ENCODE assay signal across 1 cellular context in the genomic region with DNA sequence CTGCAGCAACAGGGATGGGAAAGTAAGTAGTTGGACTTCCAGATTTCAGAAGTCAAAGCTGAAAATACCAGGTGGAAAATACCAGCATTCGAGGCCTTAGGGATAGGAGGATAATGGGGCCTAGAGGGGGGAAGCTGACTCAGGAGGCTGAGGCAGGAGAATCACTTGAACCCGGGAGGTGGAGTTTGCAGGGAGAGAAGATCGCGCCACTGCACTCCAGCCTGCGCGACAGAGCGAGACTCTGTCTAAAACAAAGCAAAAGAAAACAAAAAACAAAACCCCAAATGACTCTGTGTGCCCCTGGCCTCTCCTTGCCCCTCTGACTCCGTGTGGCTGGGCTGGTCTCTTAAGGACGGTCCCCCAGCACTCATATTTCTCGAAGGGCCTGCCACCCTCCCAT.
TF ChIP-seq lines count a peak whose summit lies in the region.

No MANE protein-coding gene starts in this region.

TF ChIP-seq in HEK293, 187 proteins besides CTCF, POLR2A, EP300 and RAD21 (continued from another document):
- TF ChIP-seq, protein P1, sequence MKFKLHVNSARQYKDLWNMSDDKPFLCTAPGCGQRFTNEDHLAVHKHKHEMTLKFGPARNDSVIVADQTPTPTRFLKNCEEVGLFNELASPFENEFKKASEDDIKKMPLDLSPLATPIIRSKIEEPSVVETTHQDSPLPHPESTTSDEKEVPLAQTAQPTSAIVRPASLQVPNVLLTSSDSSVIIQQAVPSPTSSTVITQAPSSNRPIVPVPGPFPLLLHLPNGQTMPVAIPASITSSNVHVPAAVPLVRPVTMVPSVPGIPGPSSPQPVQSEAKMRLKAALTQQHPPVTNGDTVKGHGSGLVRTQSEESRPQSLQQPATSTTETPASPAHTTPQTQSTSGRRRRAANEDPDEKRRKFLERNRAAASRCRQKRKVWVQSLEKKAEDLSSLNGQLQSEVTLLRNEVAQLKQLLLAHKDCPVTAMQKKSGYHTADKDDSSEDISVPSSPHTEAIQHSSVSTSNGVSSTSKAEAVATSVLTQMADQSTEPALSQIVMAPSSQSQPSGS (tag by site-specific recombination; IDR thresholded peaks at IDR 0.05; ENCODE audit: low read depth): no peak
- TF ChIP-seq KLF16 (tag by site-specific recombination; IDR thresholded peaks at IDR 0.05): no peak
- TF ChIP-seq ZNF670 (tag by site-specific recombination; IDR thresholded peaks at IDR 0.05; ENCODE audit: low read depth): no peak
- no peak for TF ChIP-seq ZNF707 (tag by site-specific recombination; IDR thresholded peaks at IDR 0.05)
- TF ChIP-seq, protein P2, sequence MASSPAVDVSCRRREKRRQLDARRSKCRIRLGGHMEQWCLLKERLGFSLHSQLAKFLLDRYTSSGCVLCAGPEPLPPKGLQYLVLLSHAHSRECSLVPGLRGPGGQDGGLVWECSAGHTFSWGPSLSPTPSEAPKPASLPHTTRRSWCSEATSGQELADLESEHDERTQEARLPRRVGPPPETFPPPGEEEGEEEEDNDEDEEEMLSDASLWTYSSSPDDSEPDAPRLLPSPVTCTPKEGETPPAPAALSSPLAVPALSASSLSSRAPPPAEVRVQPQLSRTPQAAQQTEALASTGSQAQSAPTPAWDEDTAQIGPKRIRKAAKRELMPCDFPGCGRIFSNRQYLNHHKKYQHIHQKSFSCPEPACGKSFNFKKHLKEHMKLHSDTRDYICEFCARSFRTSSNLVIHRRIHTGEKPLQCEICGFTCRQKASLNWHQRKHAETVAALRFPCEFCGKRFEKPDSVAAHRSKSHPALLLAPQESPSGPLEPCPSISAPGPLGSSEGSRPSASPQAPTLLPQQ (tag by site-specific recombination; IDR thresholded peaks at IDR 0.05): no peak
- no peak for TF ChIP-seq ZBTB8A (tag by site-specific recombination; IDR thresholded peaks at IDR 0.05)
- TF ChIP-seq, protein P3, sequence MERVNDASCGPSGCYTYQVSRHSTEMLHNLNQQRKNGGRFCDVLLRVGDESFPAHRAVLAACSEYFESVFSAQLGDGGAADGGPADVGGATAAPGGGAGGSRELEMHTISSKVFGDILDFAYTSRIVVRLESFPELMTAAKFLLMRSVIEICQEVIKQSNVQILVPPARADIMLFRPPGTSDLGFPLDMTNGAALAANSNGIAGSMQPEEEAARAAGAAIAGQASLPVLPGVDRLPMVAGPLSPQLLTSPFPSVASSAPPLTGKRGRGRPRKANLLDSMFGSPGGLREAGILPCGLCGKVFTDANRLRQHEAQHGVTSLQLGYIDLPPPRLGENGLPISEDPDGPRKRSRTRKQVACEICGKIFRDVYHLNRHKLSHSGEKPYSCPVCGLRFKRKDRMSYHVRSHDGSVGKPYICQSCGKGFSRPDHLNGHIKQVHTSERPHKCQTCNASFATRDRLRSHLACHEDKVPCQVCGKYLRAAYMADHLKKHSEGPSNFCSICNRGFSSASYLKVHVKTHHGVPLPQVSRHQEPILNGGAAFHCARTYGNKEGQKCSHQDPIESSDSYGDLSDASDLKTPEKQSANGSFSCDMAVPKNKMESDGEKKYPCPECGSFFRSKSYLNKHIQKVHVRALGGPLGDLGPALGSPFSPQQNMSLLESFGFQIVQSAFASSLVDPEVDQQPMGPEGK (tag by site-specific recombination; IDR thresholded peaks at IDR 0.05): no peak
- no peak for TF ChIP-seq FEZF1 (tag by site-specific recombination; IDR thresholded peaks at IDR 0.05)
- no peak for TF ChIP-seq ZNF596 (tag by site-specific recombination; IDR thresholded peaks at IDR 0.05)
- TF ChIP-seq, protein P4, sequence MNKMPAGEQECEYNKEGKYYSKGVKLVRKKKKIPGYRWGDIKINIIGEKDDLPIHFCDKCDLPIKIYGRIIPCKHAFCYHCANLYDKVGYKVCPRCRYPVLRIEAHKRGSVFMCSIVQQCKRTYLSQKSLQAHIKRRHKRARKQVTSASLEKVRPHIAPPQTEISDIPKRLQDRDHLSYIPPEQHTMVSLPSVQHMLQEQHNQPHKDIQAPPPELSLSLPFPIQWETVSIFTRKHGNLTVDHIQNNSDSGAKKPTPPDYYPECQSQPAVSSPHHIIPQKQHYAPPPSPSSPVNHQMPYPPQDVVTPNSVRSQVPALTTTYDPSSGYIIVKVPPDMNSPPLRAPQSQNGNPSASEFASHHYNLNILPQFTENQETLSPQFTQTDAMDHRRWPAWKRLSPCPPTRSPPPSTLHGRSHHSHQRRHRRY (tag by site-specific recombination; IDR thresholded peaks at IDR 0.05): no peak
